Comparison of ENCODE assay signal across 19 cellular contexts in the genomic region with DNA sequence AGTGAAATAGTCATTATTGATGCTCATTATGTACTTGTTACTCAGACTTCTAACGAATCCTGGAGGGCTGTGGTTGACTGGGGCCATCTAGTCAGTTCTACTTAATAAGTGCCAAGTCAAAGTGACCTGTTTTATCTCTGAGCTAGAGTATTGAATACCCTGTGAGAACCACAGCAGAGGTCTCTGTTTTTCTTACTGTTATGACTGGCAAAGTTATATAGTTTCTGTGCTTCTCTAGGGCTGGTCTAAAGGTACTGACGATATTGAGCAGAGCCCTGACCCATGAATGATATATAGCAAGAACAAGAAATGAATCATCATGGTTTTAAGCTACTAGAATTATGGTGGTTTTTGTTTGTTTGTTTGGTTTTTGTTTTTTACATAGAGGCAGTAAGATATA.
DNase-seq lines count a peak whose midpoint lies in the region; ATAC-seq and TF ChIP-seq lines count a peak whose summit lies in the region.
"Had no signal": no experiment of that assay in that cellular context is flagged by ENCODE, and none has a peak within 500 bp of the region (broad histone marks: within the 10 kb centered on the region; RNA-seq: fewer than 3 reads in every experiment).

No MANE protein-coding gene starts in this region.

- no peak for DNase-seq in stimulated activated naive CD4-positive, alpha-beta T cell (lab: John Stamatoyannopoulos, UW)
- DNase-seq in ovary (no peak), CD14-positive monocyte (ENCODE audit: low spot score) (no peak)
- DNase-seq: activated CD8-positive, alpha-beta memory T cell treated with anti-CD3 and anti-CD28 coated beads for 24 hours; activated naive CD4-positive, alpha-beta T cell treated with anti-CD3 and anti-CD28 coated beads for 36 hours; endodermal cell; foreskin melanocyte; immature natural killer cell; MV-4-11; nucleus accumbens; substantia nigra had no signal

- no peak overlapping the region for H3K27ac ChIP-seq in ovary
- H3K27ac ChIP-seq: C4-2B had no signal

- TF ChIP-seq CTCF in ovary (IDR thresholded peaks at IDR 0.05): no peak
- TF ChIP-seq CTCF in CD14-positive monocyte (IDR thresholded peaks at IDR 0.05): no peak

- peaks cover 0 to 2% (median 0%) of the 10 kb centered on the region in 7 donors for H3K9me3 Mint-ChIP-seq in CD14-positive monocyte
- H3K9me3 Mint-ChIP-seq: activated naive CD4-positive, alpha-beta T cell treated with anti-CD3 and anti-CD28 coated beads for 36 hours; endodermal cell; memory B cell had no signal

- H3K4me3 ChIP-seq in ovary: no peak overlapping the region
- H3K4me3 ChIP-seq: HAP-1 had no signal

- H3K27me3 ChIP-seq in ovary: peaks cover 3% of the 10 kb centered on the region

- intact Hi-C loops in ovary (cut with DNase I): no loop called here
- intact Hi-C loops in CD14-positive monocyte (cut with micrococcal nuclease): no loop called here

- H3K27me3 Mint-ChIP-seq in CD14-positive monocyte (ENCODE audit: low read depth in 3 of 3): no peaks in the 10 kb centered on the region
- H3K27me3 Mint-ChIP-seq: memory B cell had no signal

- no peak for TF ChIP-seq POLR2A in ovary (IDR thresholded peaks at IDR 0.05)

- no peaks in the 10 kb centered on the region for H3K9me3 ChIP-seq in ovary
- H3K9me3 ChIP-seq: HAP-1 had no signal

- TF ChIP-seq EP300 in ovary (IDR thresholded peaks at IDR 0.05): no peak

- no peak overlapping the region for H3K4me3 Mint-ChIP-seq in CD14-positive monocyte
- H3K4me3 Mint-ChIP-seq: activated naive CD4-positive, alpha-beta T cell treated with anti-CD3 and anti-CD28 coated beads for 36 hours; endodermal cell; immature natural killer cell; memory B cell had no signal

- no peak overlapping the region for H3K27ac Mint-ChIP-seq in CD14-positive monocyte
- H3K27ac Mint-ChIP-seq: activated naive CD4-positive, alpha-beta T cell treated with anti-CD3 and anti-CD28 coated beads for 36 hours; endodermal cell; immature natural killer cell; memory B cell had no signal

- H3K4me1 ChIP-seq in ovary (ENCODE audit: insufficient read depth): no peaks in the 10 kb centered on the region

- peak; percentile 94 for ATAC-seq in GM18858 (IDR thresholded peaks at IDR 0.05; ENCODE audit: unreplicated experiment)
- peak; percentile 89 for ATAC-seq in GM21360 (IDR thresholded peaks at IDR 0.05; ENCODE audit: unreplicated experiment)
- peak; percentile 62 for ATAC-seq in HG02938 (IDR thresholded peaks at IDR 0.05; ENCODE audit: unreplicated experiment)
- peak; percentile 63 for ATAC-seq in HG03558 (IDR thresholded peaks at IDR 0.05; ENCODE audit: extremely low read depth, unreplicated experiment)
- no peak for ATAC-seq in GM21576 (IDR thresholded peaks at IDR 0.05; ENCODE audit: unreplicated experiment)

- 63 to 78% (median 66%) methylated on average over 2 of the region's 2 CpGs for WGBS in ovary, 3 donors

- H3K36me3 ChIP-seq in ovary: no peaks in the 10 kb centered on the region
- H3K36me3 ChIP-seq: HAP-1 had no signal

- no peaks in the 10 kb centered on the region for H3K36me3 Mint-ChIP-seq in CD14-positive monocyte
- H3K36me3 Mint-ChIP-seq: immature natural killer cell, memory B cell had no signal

- H3K4me1 Mint-ChIP-seq in CD14-positive monocyte: no peaks in the 10 kb centered on the region
- H3K4me1 Mint-ChIP-seq: immature natural killer cell, memory B cell had no signal
